Comparison of ENCODE assay signal across 8 cellular contexts in genomic region chr9:35811364-35812024, GRCh38. TPM values are rescaled to one million over a fixed set of nuclear protein-coding genes. Genes with fewer than 3 reads are reported as not detected.
DNase-seq lines count a peak whose midpoint lies in the region; ATAC-seq lines count a peak whose summit lies in the region.

No MANE protein-coding gene starts in this region.

- H3K9me3 Mint-ChIP-seq in activated naive CD8-positive, alpha-beta T cell treated with anti-CD3 and anti-CD28 coated beads, Interleukin-2, amount 10 ng/mL, durations not matched to agents 7 days and 5 days: no peaks in the 10 kb centered on the region

- peak overlapping the region in 3 of 5 donors; percentile 42 to 58 (median 50) for H3K9ac ChIP-seq in subcutaneous abdominal adipose tissue (ENCODE audit: low read length in 5 of 5)

- ATAC-seq in activated naive CD8-positive, alpha-beta T cell treated with anti-CD3 and anti-CD28 coated beads, Interleukin-2, amount 10 ng/mL, durations not matched to agents 7 days and 5 days (ENCODE audit: low read depth): no peak
- ATAC-seq in GM21390 (IDR thresholded peaks at IDR 0.05; ENCODE audit: unreplicated experiment) (no peak), HG02798 (IDR thresholded peaks at IDR 0.05; ENCODE audit: poor library complexity, unreplicated experiment) (no peak)

- peaks cover 0 to 2% (median 0%) of the 10 kb centered on the region in 5 donors for H3K9me3 ChIP-seq in subcutaneous abdominal adipose tissue (ENCODE audit: control insufficient read depth in 5 of 5, low read length in 5 of 5)

- peak overlapping the region; percentile 44 for H3K27ac ChIP-seq in subcutaneous abdominal adipose tissue (ENCODE audit: low read depth, low read length)

- H3K36me3 Mint-ChIP-seq in activated naive CD8-positive, alpha-beta T cell treated with anti-CD3 and anti-CD28 coated beads, Interleukin-2, amount 10 ng/mL, durations not matched to agents 7 days and 5 days: peaks cover 14% of the 10 kb centered on the region

- H3K27me3 Mint-ChIP-seq in activated naive CD8-positive, alpha-beta T cell treated with anti-CD3 and anti-CD28 coated beads, Interleukin-2, amount 10 ng/mL, durations not matched to agents 7 days and 5 days: no peaks in the 10 kb centered on the region

- H3K4me1 ChIP-seq in subcutaneous abdominal adipose tissue (ENCODE audit: control insufficient read depth in 5 of 5, insufficient read depth in 5 of 5, low read length in 5 of 5): peaks cover 14 to 42% (median 39%) of the 10 kb centered on the region in 5 donors

- DNase-seq in NCI-H2029 (lab: John Stamatoyannopoulos, UW) (peak; percentile 30), NCI-H2029 treated with DMSO at 0.1 percent for 48 hours (lab: John Stamatoyannopoulos, UW) (no peak), islet precursor cell (peak; percentile 53), NCI-H1105 treated with DMSO at 0.1 percent for 48 hours (lab: John Stamatoyannopoulos, UW) (no peak)
- no peak for DNase-seq in activated naive CD8-positive, alpha-beta T cell treated with anti-CD3 and anti-CD28 coated beads, Interleukin-2, amount 10 ng/mL, durations not matched to agents 7 days and 5 days

- peaks cover 9 to 35% (median 29%) of the 10 kb centered on the region in 5 donors for H3K36me3 ChIP-seq in subcutaneous abdominal adipose tissue (ENCODE audit: control insufficient read depth in 5 of 5, insufficient read depth in 5 of 5, low read length in 5 of 5)

- H3K27ac Mint-ChIP-seq in activated naive CD8-positive, alpha-beta T cell treated with anti-CD3 and anti-CD28 coated beads, Interleukin-2, amount 10 ng/mL, durations not matched to agents 7 days and 5 days: peak overlapping the region; percentile 89

- H3K4me1 Mint-ChIP-seq in activated naive CD8-positive, alpha-beta T cell treated with anti-CD3 and anti-CD28 coated beads, Interleukin-2, amount 10 ng/mL, durations not matched to agents 7 days and 5 days: peaks cover 36% of the 10 kb centered on the region

- peaks cover 0 to 5% (median 0%) of the 10 kb centered on the region in 5 donors for H3K27me3 ChIP-seq in subcutaneous abdominal adipose tissue (ENCODE audit: control insufficient read depth in 5 of 5, insufficient read depth in 4 of 5, low read length in 5 of 5)

- peak overlapping the region; percentile 72 to 82 (median 74) for H3K4me3 ChIP-seq in subcutaneous abdominal adipose tissue (ENCODE audit: low read depth in 1 of 5, low read length in 5 of 5)

- POLR2A ChIA-PET in activated naive CD8-positive, alpha-beta T cell treated with anti-CD3 and anti-CD28 coated beads, Interleukin-2, amount 10 ng/mL, durations not matched to agents 7 days and 5 days (lab: Charles Lee): interaction anchor here (0.6 to 2.3 kb wide), 15 partner anchors 11 to 208 kb away, joined by 3 to 11 read pairs (median 4); partner anchors contain the start of genes ARHGEF39, CREB3, FAM221B and GBA2

- H3K4me3 Mint-ChIP-seq in activated naive CD8-positive, alpha-beta T cell treated with anti-CD3 and anti-CD28 coated beads, Interleukin-2, amount 10 ng/mL, durations not matched to agents 7 days and 5 days: peak overlapping the region; percentile 76

RNA-seq across cellular contexts. Expression of gene SPAG8, which starts 0.6 kb away (rescaled TPM):
- total RNA-seq in activated naive CD8-positive, alpha-beta T cell treated with anti-CD3 and anti-CD28 coated beads, Interleukin-2, amount 10 ng/mL, durations not matched to agents 7 days and 5 days: 1 to 10 TPM; 3.4 to 4.6 TPM

RNA-seq across cellular contexts. Expression of gene HINT2, which starts 3.3 kb away (rescaled TPM):
- 10 to 100 TPM; 54.3 to 56.4 TPM for total RNA-seq in activated naive CD8-positive, alpha-beta T cell treated with anti-CD3 and anti-CD28 coated beads, Interleukin-2, amount 10 ng/mL, durations not matched to agents 7 days and 5 days

RNA-seq across cellular contexts. Expression of gene FAM221B, which starts 17.0 kb away (rescaled TPM):
- not detected for total RNA-seq in activated naive CD8-positive, alpha-beta T cell treated with anti-CD3 and anti-CD28 coated beads, Interleukin-2, amount 10 ng/mL, durations not matched to agents 7 days and 5 days

RNA-seq across cellular contexts. Expression of gene TMEM8B, which starts 17.5 kb away (rescaled TPM):
- 1 to 10 TPM; 5.9 to 6.1 TPM for total RNA-seq in activated naive CD8-positive, alpha-beta T cell treated with anti-CD3 and anti-CD28 coated beads, Interleukin-2, amount 10 ng/mL, durations not matched to agents 7 days and 5 days

RNA-seq across cellular contexts. Expression of gene NPR2, which starts 20.1 kb away (rescaled TPM):
- 10 to 100 TPM; 13.5 to 13.7 TPM for total RNA-seq in activated naive CD8-positive, alpha-beta T cell treated with anti-CD3 and anti-CD28 coated beads, Interleukin-2, amount 10 ng/mL, durations not matched to agents 7 days and 5 days

Comparison
In these comparisons a context has a peak if more than half of its experiments do, and no peak if none do; other contexts are left out.
1. DNase-seq: peak in NCI-H2029 (single experiment) and islet precursor cell (single experiment); none in NCI-H2029 treated with DMSO at 0.1 percent for 48 hours (single experiment), activated naive CD8-positive, alpha-beta T cell treated with anti-CD3 and anti-CD28 coated beads, Interleukin-2, amount 10 ng/mL, durations not matched to agents 7 days and 5 days (single experiment) and NCI-H1105 treated with DMSO at 0.1 percent for 48 hours (single experiment).